2 cellular contexts compared by ENCODE assay signal in the genomic region with DNA sequence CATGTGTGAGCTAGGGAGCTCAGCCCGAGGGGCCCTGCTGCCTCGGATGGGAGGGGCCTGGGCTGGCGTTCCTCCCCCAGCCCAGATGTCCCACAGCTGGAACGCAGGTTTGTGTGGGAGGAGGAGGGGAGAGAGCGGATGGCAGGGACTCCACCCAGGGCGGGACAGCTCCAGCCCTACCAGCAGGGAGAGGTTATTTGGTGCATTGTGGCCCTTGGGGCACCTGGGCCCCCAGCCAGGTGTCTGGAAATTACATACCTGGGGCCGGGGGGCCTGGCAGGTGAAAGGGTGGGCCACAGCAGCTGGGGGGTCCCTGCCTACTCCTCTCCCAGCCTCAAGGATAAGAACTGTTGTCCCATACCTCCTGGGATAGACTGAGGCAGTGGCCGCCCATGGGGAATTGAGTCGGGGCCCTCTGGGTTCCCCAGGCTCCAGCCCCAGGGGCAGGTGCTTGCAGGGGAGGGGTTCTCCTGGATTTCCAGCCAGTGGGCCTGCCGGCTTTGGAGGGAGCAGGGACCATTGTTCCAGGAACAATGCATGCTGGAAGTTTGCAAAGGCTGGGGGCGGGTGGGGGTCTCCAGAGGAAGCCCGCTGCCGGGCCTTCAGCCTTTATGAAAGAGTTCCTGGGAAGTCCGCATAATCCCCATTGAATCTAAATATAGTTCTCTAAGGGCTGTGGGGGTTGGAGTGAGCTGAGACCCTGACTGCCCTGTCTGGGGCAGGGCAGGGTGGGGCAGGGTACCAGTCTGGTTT.
TF ChIP-seq lines count a peak whose summit lies in the region.

No MANE protein-coding gene starts in this region.

TF ChIP-seq in SK-N-SH, 30 proteins besides CTCF, POLR2A, EP300 and RAD21 (continued from another document):
- TF ChIP-seq, protein P1, sequence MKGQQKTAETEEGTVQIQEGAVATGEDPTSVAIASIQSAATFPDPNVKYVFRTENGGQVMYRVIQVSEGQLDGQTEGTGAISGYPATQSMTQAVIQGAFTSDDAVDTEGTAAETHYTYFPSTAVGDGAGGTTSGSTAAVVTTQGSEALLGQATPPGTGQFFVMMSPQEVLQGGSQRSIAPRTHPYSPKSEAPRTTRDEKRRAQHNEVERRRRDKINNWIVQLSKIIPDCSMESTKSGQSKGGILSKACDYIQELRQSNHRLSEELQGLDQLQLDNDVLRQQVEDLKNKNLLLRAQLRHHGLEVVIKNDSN (IDR thresholded peaks at IDR 0.05; ENCODE audit: borderline replicate concordance, low read depth), result no peak
- TF ChIP-seq YY1 (IDR thresholded peaks at IDR 0.05; ENCODE audit: low read depth) (no peak), FOXM1 (IDR thresholded peaks at IDR 0.05; ENCODE audit: low read depth) (no peak)
- TF ChIP-seq, protein P2, sequence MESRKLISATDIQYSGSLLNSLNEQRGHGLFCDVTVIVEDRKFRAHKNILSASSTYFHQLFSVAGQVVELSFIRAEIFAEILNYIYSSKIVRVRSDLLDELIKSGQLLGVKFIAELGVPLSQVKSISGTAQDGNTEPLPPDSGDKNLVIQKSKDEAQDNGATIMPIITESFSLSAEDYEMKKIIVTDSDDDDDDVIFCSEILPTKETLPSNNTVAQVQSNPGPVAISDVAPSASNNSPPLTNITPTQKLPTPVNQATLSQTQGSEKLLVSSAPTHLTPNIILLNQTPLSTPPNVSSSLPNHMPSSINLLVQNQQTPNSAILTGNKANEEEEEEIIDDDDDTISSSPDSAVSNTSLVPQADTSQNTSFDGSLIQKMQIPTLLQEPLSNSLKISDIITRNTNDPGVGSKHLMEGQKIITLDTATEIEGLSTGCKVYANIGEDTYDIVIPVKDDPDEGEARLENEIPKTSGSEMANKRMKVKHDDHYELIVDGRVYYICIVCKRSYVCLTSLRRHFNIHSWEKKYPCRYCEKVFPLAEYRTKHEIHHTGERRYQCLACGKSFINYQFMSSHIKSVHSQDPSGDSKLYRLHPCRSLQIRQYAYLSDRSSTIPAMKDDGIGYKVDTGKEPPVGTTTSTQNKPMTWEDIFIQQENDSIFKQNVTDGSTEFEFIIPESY (IDR thresholded peaks at IDR 0.05; ENCODE audit: borderline replicate concordance, low read depth), result no peak

TF ChIP-seq in SK-N-SH treated with all-trans-retinoic acid at 6 μM for 48 hours, 23 proteins besides CTCF, POLR2A, EP300 and RAD21 (continued from another document):
- TF ChIP-seq GLIS3 (CRISPR knock-in tag; IDR thresholded peaks at IDR 0.05), result no peak
- TF ChIP-seq ZFP30 (CRISPR knock-in tag; IDR thresholded peaks at IDR 0.05), result no peak
- TF ChIP-seq ZNF70 (CRISPR knock-in tag; IDR thresholded peaks at IDR 0.05), result no peak
- TF ChIP-seq, protein P3, sequence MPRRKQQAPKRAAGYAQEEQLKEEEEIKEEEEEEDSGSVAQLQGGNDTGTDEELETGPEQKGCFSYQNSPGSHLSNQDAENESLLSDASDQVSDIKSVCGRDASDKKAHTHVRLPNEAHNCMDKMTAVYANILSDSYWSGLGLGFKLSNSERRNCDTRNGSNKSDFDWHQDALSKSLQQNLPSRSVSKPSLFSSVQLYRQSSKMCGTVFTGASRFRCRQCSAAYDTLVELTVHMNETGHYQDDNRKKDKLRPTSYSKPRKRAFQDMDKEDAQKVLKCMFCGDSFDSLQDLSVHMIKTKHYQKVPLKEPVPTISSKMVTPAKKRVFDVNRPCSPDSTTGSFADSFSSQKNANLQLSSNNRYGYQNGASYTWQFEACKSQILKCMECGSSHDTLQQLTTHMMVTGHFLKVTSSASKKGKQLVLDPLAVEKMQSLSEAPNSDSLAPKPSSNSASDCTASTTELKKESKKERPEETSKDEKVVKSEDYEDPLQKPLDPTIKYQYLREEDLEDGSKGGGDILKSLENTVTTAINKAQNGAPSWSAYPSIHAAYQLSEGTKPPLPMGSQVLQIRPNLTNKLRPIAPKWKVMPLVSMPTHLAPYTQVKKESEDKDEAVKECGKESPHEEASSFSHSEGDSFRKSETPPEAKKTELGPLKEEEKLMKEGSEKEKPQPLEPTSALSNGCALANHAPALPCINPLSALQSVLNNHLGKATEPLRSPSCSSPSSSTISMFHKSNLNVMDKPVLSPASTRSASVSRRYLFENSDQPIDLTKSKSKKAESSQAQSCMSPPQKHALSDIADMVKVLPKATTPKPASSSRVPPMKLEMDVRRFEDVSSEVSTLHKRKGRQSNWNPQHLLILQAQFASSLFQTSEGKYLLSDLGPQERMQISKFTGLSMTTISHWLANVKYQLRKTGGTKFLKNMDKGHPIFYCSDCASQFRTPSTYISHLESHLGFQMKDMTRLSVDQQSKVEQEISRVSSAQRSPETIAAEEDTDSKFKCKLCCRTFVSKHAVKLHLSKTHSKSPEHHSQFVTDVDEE (CRISPR knock-in tag; IDR thresholded peaks at IDR 0.05), result no peak
- no peak for TF ChIP-seq ESRRG (CRISPR knock-in tag; IDR thresholded peaks at IDR 0.05)
- no peak for TF ChIP-seq TOX (CRISPR knock-in tag; IDR thresholded peaks at IDR 0.05; ENCODE audit: borderline replicate concordance)
- no peak for TF ChIP-seq ARNTL (CRISPR knock-in tag; IDR thresholded peaks at IDR 0.05; ENCODE audit: borderline replicate concordance, low read depth)
- TF ChIP-seq, protein P4, sequence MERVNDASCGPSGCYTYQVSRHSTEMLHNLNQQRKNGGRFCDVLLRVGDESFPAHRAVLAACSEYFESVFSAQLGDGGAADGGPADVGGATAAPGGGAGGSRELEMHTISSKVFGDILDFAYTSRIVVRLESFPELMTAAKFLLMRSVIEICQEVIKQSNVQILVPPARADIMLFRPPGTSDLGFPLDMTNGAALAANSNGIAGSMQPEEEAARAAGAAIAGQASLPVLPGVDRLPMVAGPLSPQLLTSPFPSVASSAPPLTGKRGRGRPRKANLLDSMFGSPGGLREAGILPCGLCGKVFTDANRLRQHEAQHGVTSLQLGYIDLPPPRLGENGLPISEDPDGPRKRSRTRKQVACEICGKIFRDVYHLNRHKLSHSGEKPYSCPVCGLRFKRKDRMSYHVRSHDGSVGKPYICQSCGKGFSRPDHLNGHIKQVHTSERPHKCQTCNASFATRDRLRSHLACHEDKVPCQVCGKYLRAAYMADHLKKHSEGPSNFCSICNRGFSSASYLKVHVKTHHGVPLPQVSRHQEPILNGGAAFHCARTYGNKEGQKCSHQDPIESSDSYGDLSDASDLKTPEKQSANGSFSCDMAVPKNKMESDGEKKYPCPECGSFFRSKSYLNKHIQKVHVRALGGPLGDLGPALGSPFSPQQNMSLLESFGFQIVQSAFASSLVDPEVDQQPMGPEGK (CRISPR knock-in tag; IDR thresholded peaks at IDR 0.05; ENCODE audit: borderline replicate concordance), result no peak
TF ChIP-seq in SK-N-SH treated with all-trans-retinoic acid at 6 μM for 48 hours: peak in this region for 0.
